Comparison of ENCODE assay signal across 8 cellular contexts in the genomic region with DNA sequence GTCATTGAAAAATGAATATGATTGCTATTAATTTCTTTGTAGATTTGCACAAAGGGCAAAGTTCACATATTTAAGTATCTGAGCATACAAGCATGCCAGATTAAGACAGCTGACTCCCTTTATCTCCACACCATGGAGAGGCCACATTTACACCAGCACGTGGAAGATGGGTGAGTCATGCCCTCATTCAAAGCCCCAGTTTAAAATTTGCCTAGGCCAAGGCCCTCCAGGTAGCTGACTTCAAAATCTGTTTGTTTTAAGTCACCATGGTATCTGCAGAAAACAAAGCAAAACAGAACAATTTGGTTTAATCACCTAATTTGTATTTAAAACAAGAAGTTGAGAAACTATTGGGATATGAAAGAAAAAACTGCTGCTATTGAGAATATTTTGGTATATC.
DNase-seq lines count a peak whose midpoint lies in the region; ATAC-seq, FAIRE-seq and TF ChIP-seq lines count a peak whose summit lies in the region.

No MANE protein-coding gene starts in this region.

- FAIRE-seq in GM19239 (lab: Jason Lieb, UNC), result peak; percentile 26

- no peak overlapping the region for H2AFZ ChIP-seq in PC-9

- no peak overlapping the region for H3K4me3 ChIP-seq in PC-9
- H3K4me3 ChIP-seq in esophagus muscularis mucosa, result no peak overlapping the region

- CTCF ChIA-PET in PC-9 (lab: Charles Lee), result no interaction called here

- no TSS peak for BruUV-seq in PC-9 (replicated peaks; lab: Mats Ljungman, UMichigan)

- ATAC-seq in HG02970 (IDR thresholded peaks at IDR 0.05; ENCODE audit: low FRiP score, unreplicated experiment), result no peak

- H3K27me3 ChIP-seq in PC-9 (ENCODE audit: insufficient read depth, low read depth), result no peaks in the 10 kb centered on the region
- H3K27me3 ChIP-seq in esophagus muscularis mucosa, result no peaks in the 10 kb centered on the region

- DNase-seq in AG08396 (ENCODE audit: low spot score), result peak; percentile 18
- no peak for DNase-seq in GM19239 (ENCODE audit: insufficient read length, low spot score)
- DNase-seq in PC-9, result peak; percentile 21 to 46
- peak; percentile 50 for DNase-seq in glomerular visceral epithelial cell (ENCODE audit: extremely low spot score)
- DNase-seq in KG1 (lab: John Stamatoyannopoulos, UW), result no peak
- DNase-seq in esophagus muscularis mucosa (ENCODE audit: extremely low spot score), result no peak
- no peak for DNase-seq in NCI-H1105 (lab: John Stamatoyannopoulos, UW)

- POLR2A ChIA-PET in PC-9 (lab: Charles Lee; ENCODE audit: unreplicated experiment), result no interaction called here

- peaks cover 32% of the 10 kb centered on the region for H3K4me1 ChIP-seq in PC-9 (replicated peaks; ENCODE audit: insufficient read depth)
- peaks cover 29 to 40% (median 37%) of the 10 kb centered on the region in 4 donors for H3K4me1 ChIP-seq in esophagus muscularis mucosa

- H3K36me3 ChIP-seq in PC-9 (ENCODE audit: low read depth) (0 out of 2 replicates have a peak, but pooled peaks cover 4% of the 10 kb centered on the region), esophagus muscularis mucosa (peaks cover 0 to 10% (median 2%) of the 10 kb centered on the region in 4 donors)

- H3K9me2 ChIP-seq in PC-9 (ENCODE audit: insufficient read depth), result no peaks in the 10 kb centered on the region

- no peak for TF ChIP-seq POLR2A in esophagus muscularis mucosa (IDR thresholded peaks at IDR 0.05; ENCODE audit: low read depth)

- 0 out of 2 replicates have a peak overlapping the region, but pooled peaks have one; percentile 16 for H3K4me2 ChIP-seq in PC-9

- H4K20me1 ChIP-seq in PC-9 (ENCODE audit: insufficient read depth), result no peaks in the 10 kb centered on the region

- H3K9me3 ChIP-seq in PC-9 (ENCODE audit: insufficient read depth, low read depth) (no peaks in the 10 kb centered on the region), esophagus muscularis mucosa (no peaks in the 10 kb centered on the region)

- intact Hi-C loops in PC-9 (cut with micrococcal nuclease; ENCODE audit: unreplicated experiment) (loop anchor here (10.0 kb wide), 1 partner anchor 133 kb away; a partner anchor contains a TSS), esophagus muscularis mucosa (cut with DNase I) (no loop called here)

- no peaks in the 10 kb centered on the region for H3F3A ChIP-seq in PC-9 (ENCODE audit: insufficient read depth, low read depth)

- TF ChIP-seq CTCF in PC-9 (conservative IDR thresholded peaks at IDR 0.05), result no peak
- TF ChIP-seq CTCF in esophagus muscularis mucosa (IDR thresholded peaks at IDR 0.05), result no peak

- WGBS in esophagus muscularis mucosa, result 7% methylated on average over 1 of the region's 1 CpG

- H3K27ac ChIP-seq in PC-9, result no peak overlapping the region
- no peak overlapping the region for H3K27ac ChIP-seq in esophagus muscularis mucosa (replicated peaks in 1 of 4)

- TF ChIP-seq EP300 in esophagus muscularis mucosa (IDR thresholded peaks at IDR 0.05), result no peak

- no peaks in the 10 kb centered on the region for H3K79me2 ChIP-seq in PC-9 (ENCODE audit: low read depth)

Comparison
In these comparisons a context has a peak if more than half of its experiments do, and no peak if none do; other contexts are left out.
1. DNase-seq: peak in AG08396 (single experiment), PC-9 (2 of 2) and glomerular visceral epithelial cell (single experiment); none in GM19239 (single experiment), KG1 (single experiment), esophagus muscularis mucosa (single experiment) and NCI-H1105 (single experiment).